In the genomic region with DNA sequence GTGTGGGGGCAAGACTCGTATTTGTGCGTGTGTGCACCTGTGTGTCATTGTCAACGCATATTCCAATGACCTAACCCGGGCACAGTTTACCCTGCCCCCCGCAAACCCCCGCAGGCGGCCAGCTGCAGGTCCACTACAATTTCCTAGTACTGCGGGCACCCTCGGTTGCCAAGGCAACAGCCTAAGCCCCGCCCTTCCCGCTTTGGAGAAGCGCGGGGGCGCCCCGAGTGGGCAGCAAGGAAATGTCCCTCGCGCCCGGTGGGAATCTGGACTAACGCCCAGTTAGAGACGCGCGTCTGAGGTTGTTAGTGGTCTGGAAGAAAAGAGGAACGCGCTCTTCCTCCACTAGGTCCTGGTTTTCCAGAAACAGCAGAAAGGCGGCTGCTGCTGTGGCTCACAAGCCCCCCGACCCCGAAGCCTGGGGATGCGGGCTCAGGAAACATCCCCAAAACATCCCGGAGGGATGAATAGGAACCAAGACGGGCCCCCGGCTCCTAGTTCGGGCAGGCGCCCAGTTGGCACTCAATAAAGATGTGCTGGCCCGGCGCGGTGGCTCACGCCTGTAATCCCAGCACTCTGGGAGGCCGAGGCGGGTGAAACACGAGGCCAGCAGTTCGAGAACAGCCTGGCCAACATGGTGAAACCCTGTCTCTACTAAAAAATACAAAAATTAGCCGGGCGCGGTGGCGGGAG, we compare ENCODE assay signal across 8 cellular contexts. TPM values are rescaled to one million over a fixed set of nuclear protein-coding genes. Genes with fewer than 3 reads are reported as not detected.
A peak's percentile ranks its signal among the peaks of the same experiment; 100 is the strongest.
DNase-seq lines count a peak whose midpoint lies in the region; ATAC-seq and TF ChIP-seq lines count a peak whose summit lies in the region.

No MANE protein-coding gene starts in this region.

- H3K9me3 ChIP-seq in neuron (ENCODE audit: low read length) = no peaks in the 10 kb centered on the region

- H3K4me3 Mint-ChIP-seq in activated T-helper 1 cell treated with anti-CD3 and anti-CD28 coated beads, Interleukin-12 subunit alpha, Interleukin-12 subunit beta, Interleukin-2, Interleukin-4 antibody, amounts not matched to agents 30 ng/mL and 10 ng/mL and 1 ng/mL, durations not matched to agents 14 hours and 24 hours and 36 hours = peak overlapping the region; percentile 87

- no peak overlapping the region for H3K4me3 ChIP-seq in KMS-11 (IDR thresholded peaks at IDR 0.05; ENCODE audit: insufficient read depth, low read depth, low read length)
- H3K4me3 ChIP-seq in neuron (ENCODE audit: low read length) = peak overlapping the region; percentile 56

- no peaks in the 10 kb centered on the region for H3K9me3 Mint-ChIP-seq in activated T-helper 1 cell treated with anti-CD3 and anti-CD28 coated beads, Interleukin-12 subunit alpha, Interleukin-12 subunit beta, Interleukin-2, Interleukin-4 antibody, amounts not matched to agents 30 ng/mL and 10 ng/mL and 1 ng/mL, durations not matched to agents 14 hours and 24 hours and 36 hours

- H3K9ac ChIP-seq in KMS-11 = no peak overlapping the region

- intact Hi-C loops in activated T-helper 1 cell treated with anti-CD3 and anti-CD28 coated beads, Interleukin-12 subunit alpha, Interleukin-12 subunit beta, Interleukin-2, Interleukin-4 antibody, amounts not matched to agents 30 ng/mL and 10 ng/mL and 1 ng/mL, durations not matched to agents 14 hours and 24 hours and 36 hours (cut with micrococcal nuclease) = loop anchor here (1.0 to 10.0 kb wide), 4 partner anchors 7 to 581 kb away; partner anchors contain the start of genes ACY1, DUSP7, NT5DC2 and RBM15B

- no peaks in the 10 kb centered on the region for H4K20me1 ChIP-seq in KMS-11 (ENCODE audit: insufficient read depth)

- H3K27me3 Mint-ChIP-seq in activated T-helper 1 cell treated with anti-CD3 and anti-CD28 coated beads, Interleukin-12 subunit alpha, Interleukin-12 subunit beta, Interleukin-2, Interleukin-4 antibody, amounts not matched to agents 30 ng/mL and 10 ng/mL and 1 ng/mL, durations not matched to agents 14 hours and 24 hours and 36 hours (ENCODE audit: insufficient read depth) = no peaks in the 10 kb centered on the region

- no peaks in the 10 kb centered on the region for H3K27me3 ChIP-seq in KMS-11 (ENCODE audit: insufficient read depth, low read depth)
- no peaks in the 10 kb centered on the region for H3K27me3 ChIP-seq in neuron (ENCODE audit: insufficient read depth, low read length)

- H3K4me1 ChIP-seq in KMS-11 (ENCODE audit: low read depth, poor library complexity, severe bottlenecking) (peaks cover 12% of the 10 kb centered on the region), neuron (ENCODE audit: insufficient read depth, low read length) (peaks cover 17% of the 10 kb centered on the region)

- DNase-seq in COLO668 (lab: John Stamatoyannopoulos, UW; ENCODE audit: unreplicated experiment) (peak; percentile 64), globus pallidus (ENCODE audit: low spot score) (peak; percentile 82)
- no peak for DNase-seq in activated T-helper 1 cell treated with anti-CD3 and anti-CD28 coated beads, Interleukin-12 subunit alpha, Interleukin-12 subunit beta, Interleukin-2, Interleukin-4 antibody, amounts not matched to agents 30 ng/mL and 10 ng/mL and 1 ng/mL, durations not matched to agents 14 hours and 24 hours and 36 hours (ENCODE audit: low spot score)

- H3K4me2 ChIP-seq in KMS-11 = peak overlapping the region; percentile 82

- H3K79me2 ChIP-seq in KMS-11 (ENCODE audit: insufficient read depth, low read depth) = 0 out of 2 replicates have a peak, but pooled peaks cover 5% of the 10 kb centered on the region

- no peak overlapping the region for H2AFZ ChIP-seq in KMS-11 (ENCODE audit: low read depth)
- H2AFZ ChIP-seq in neuron (ENCODE audit: low read depth, low read length) = no peak overlapping the region

- H3K36me3 Mint-ChIP-seq in activated T-helper 1 cell treated with anti-CD3 and anti-CD28 coated beads, Interleukin-12 subunit alpha, Interleukin-12 subunit beta, Interleukin-2, Interleukin-4 antibody, amounts not matched to agents 30 ng/mL and 10 ng/mL and 1 ng/mL, durations not matched to agents 14 hours and 24 hours and 36 hours (ENCODE audit: low read depth) = no peaks in the 10 kb centered on the region

- H3K27ac ChIP-seq in KMS-11 = no peak overlapping the region

- H3K4me1 Mint-ChIP-seq in activated T-helper 1 cell treated with anti-CD3 and anti-CD28 coated beads, Interleukin-12 subunit alpha, Interleukin-12 subunit beta, Interleukin-2, Interleukin-4 antibody, amounts not matched to agents 30 ng/mL and 10 ng/mL and 1 ng/mL, durations not matched to agents 14 hours and 24 hours and 36 hours (ENCODE audit: low read depth) = peaks cover 26% of the 10 kb centered on the region

- H3K27ac Mint-ChIP-seq in activated T-helper 1 cell treated with anti-CD3 and anti-CD28 coated beads, Interleukin-12 subunit alpha, Interleukin-12 subunit beta, Interleukin-2, Interleukin-4 antibody, amounts not matched to agents 30 ng/mL and 10 ng/mL and 1 ng/mL, durations not matched to agents 14 hours and 24 hours and 36 hours = no peak overlapping the region

- ATAC-seq in HG02852 (IDR thresholded peaks at IDR 0.05; ENCODE audit: unreplicated experiment) = no peak
- no peak for ATAC-seq in GM21619 (IDR thresholded peaks at IDR 0.05; ENCODE audit: unreplicated experiment)
- no peak for ATAC-seq in HG02973 (IDR thresholded peaks at IDR 0.05; ENCODE audit: unreplicated experiment)

- H3K36me3 ChIP-seq in KMS-11 (ENCODE audit: insufficient read depth) (no peaks in the 10 kb centered on the region), neuron (ENCODE audit: insufficient read depth, low read length) (peaks cover 4% of the 10 kb centered on the region)

- TF ChIP-seq CTCF in KMS-11 (conservative IDR thresholded peaks at IDR 0.05; ENCODE audit: low read depth, low read length) = no peak

RNA-seq across cellular contexts. Expression of gene ABHD14A, which starts 1.1 kb away (rescaled TPM):
- total RNA-seq in activated T-helper 1 cell treated with anti-CD3 and anti-CD28 coated beads, Interleukin-12 subunit alpha, Interleukin-12 subunit beta, Interleukin-2, Interleukin-4 antibody, amounts not matched to agents 30 ng/mL and 10 ng/mL and 1 ng/mL, durations not matched to agents 14 hours and 24 hours and 36 hours = 12.8 and 13.3 TPM in 2 replicates

RNA-seq across cellular contexts. Expression of gene ABHD14B, which starts 2.2 kb away (rescaled TPM):
- total RNA-seq in activated T-helper 1 cell treated with anti-CD3 and anti-CD28 coated beads, Interleukin-12 subunit alpha, Interleukin-12 subunit beta, Interleukin-2, Interleukin-4 antibody, amounts not matched to agents 30 ng/mL and 10 ng/mL and 1 ng/mL, durations not matched to agents 14 hours and 24 hours and 36 hours = 37.9 and 38.0 TPM in 2 replicates

RNA-seq across cellular contexts. Expression of gene ACY1, which starts 7.3 kb away (rescaled TPM):
- 58.0 and 58.5 TPM in 2 replicates for total RNA-seq in activated T-helper 1 cell treated with anti-CD3 and anti-CD28 coated beads, Interleukin-12 subunit alpha, Interleukin-12 subunit beta, Interleukin-2, Interleukin-4 antibody, amounts not matched to agents 30 ng/mL and 10 ng/mL and 1 ng/mL, durations not matched to agents 14 hours and 24 hours and 36 hours

RNA-seq across cellular contexts. Expression of gene PCBP4, which starts 8.7 kb away (rescaled TPM):
- 14.8 and 18.0 TPM in 2 replicates for total RNA-seq in activated T-helper 1 cell treated with anti-CD3 and anti-CD28 coated beads, Interleukin-12 subunit alpha, Interleukin-12 subunit beta, Interleukin-2, Interleukin-4 antibody, amounts not matched to agents 30 ng/mL and 10 ng/mL and 1 ng/mL, durations not matched to agents 14 hours and 24 hours and 36 hours

RNA-seq across cellular contexts. Expression of gene RPL29, which starts 19.7 kb away (rescaled TPM):
- 1,590 and 1,596 TPM in 2 replicates for total RNA-seq in activated T-helper 1 cell treated with anti-CD3 and anti-CD28 coated beads, Interleukin-12 subunit alpha, Interleukin-12 subunit beta, Interleukin-2, Interleukin-4 antibody, amounts not matched to agents 30 ng/mL and 10 ng/mL and 1 ng/mL, durations not matched to agents 14 hours and 24 hours and 36 hours
